ENCODE assay signal across 23 cellular contexts in the genomic region with DNA sequence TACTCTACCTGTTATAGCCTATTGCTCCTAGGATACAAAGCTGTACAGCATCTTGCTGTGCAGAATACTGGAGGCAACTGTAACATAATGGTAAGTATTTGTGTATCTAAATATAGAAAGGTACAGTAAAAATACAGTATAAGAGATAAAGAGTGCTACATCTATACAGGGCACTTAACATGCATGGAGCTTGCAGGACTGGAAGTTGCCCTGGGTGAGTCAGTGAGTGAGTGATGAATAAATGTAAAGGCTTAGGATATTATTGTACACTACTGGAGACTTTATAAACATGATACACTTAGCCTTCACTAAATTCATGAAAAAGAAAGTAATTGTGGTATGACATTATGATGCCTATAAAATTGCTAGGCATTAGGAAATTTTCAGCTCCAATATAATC.
A peak's percentile ranks its signal among the peaks of the same experiment; 100 is the strongest.
DNase-seq lines count a peak whose midpoint lies in the region; ATAC-seq, FAIRE-seq and TF ChIP-seq lines count a peak whose summit lies in the region.
"Had no signal": no experiment of that assay in that cellular context is flagged by ENCODE, and none has a peak within 500 bp of the region (broad histone marks: within the 10 kb centered on the region; RNA-seq: fewer than 3 reads in every experiment).

No MANE protein-coding gene starts in this region.

- TF ChIP-seq CTCF in IMR-90 (conservative IDR thresholded peaks at IDR 0.05; ENCODE audit: low read depth, low read length): no peak
- no peak for TF ChIP-seq CTCF in bronchial epithelial cell (IDR thresholded peaks at IDR 0.05; ENCODE audit: insufficient read depth, low read length, severe bottlenecking)
- TF ChIP-seq CTCF in osteoblast (IDR thresholded peaks at IDR 0.05; ENCODE audit: extremely low read depth, low read depth, low read length): no peak

- no peaks in the 10 kb centered on the region; the same call in 1 of the 2 replicates for H4K20me1 ChIP-seq in IMR-90 (ENCODE audit: insufficient read depth, low read length)
- H4K20me1 ChIP-seq in osteoblast (ENCODE audit: insufficient read depth, low read length): no peaks in the 10 kb centered on the region
- H4K20me1 ChIP-seq: BLaER1 treated with 17β-estradiol and CSF1 and Interleukin-3, amounts not matched to agents 10 nM and 100 nM had no signal

- no peak overlapping the region for H3K56ac ChIP-seq in IMR-90 (ENCODE audit: extremely low read depth, insufficient read depth, low read length)

- no peaks in the 10 kb centered on the region for H3K79me1 ChIP-seq in IMR-90 (ENCODE audit: low read depth in 1 of 2, low read length in 2 of 2)

- no peak overlapping the region for H4K5ac ChIP-seq in IMR-90 (ENCODE audit: low read depth, low read length)

- H2AK9ac ChIP-seq in IMR-90 (replicated peaks; ENCODE audit: low read depth, low read length, poor library complexity): no peak overlapping the region

- intact Hi-C loops in IMR-90 (cut with micrococcal nuclease): no loop called here

- H2BK20ac ChIP-seq in IMR-90 (ENCODE audit: low read depth, low read length): no peak overlapping the region

- H3K4me2 ChIP-seq in IMR-90 (ENCODE audit: low read depth, low read length): no peak overlapping the region
- H3K4me2 ChIP-seq in osteoblast (ENCODE audit: insufficient read depth, low read length): no peak overlapping the region
- H3K4me2 ChIP-seq: BLaER1 treated with 17β-estradiol and CSF1 and Interleukin-3, amounts not matched to agents 10 nM and 100 nM had no signal

- no peaks in the 10 kb centered on the region for H3K36me3 ChIP-seq in IMR-90 (ENCODE audit: control insufficient read depth, insufficient read depth, low read length)
- no peaks in the 10 kb centered on the region for H3K36me3 ChIP-seq in bronchial epithelial cell (ENCODE audit: control insufficient read depth, insufficient read depth, low read length)
- H3K36me3 ChIP-seq in osteoblast (ENCODE audit: insufficient read depth, low read length): no peaks in the 10 kb centered on the region
- no peaks in the 10 kb centered on the region for H3K36me3 ChIP-seq in HAP-1 (replicated peaks)
- H3K36me3 ChIP-seq: BLaER1 treated with 17β-estradiol and CSF1 and Interleukin-3, amounts not matched to agents 10 nM and 100 nM; Peyer's patch had no signal

- H3K23ac ChIP-seq in IMR-90 (ENCODE audit: low read depth, low read length): no peak overlapping the region

- no peak overlapping the region for H2AK5ac ChIP-seq in IMR-90 (ENCODE audit: low read depth, low read length)

- TF ChIP-seq POLR2A in IMR-90 (IDR thresholded peaks at IDR 0.05; ENCODE audit: low read depth, low read length): no peak

- in situ Hi-C loops in IMR-90 (cut with MboI; ENCODE audit: low sequenced_read_pairs): no loop called here
- in situ Hi-C loops in HAP-1 (cut with MboI; ENCODE audit: low sequenced_read_pairs): no loop called here

- no peak overlapping the region for H3K14ac ChIP-seq in IMR-90 (replicated peaks; ENCODE audit: low read depth, low read length)

- H3K4me1 ChIP-seq in IMR-90 (ENCODE audit: control insufficient read depth, insufficient read depth, low read length) (peaks cover 10% of the 10 kb centered on the region), osteoblast (ENCODE audit: insufficient read depth, low read length) (peaks cover 39% of the 10 kb centered on the region), HAP-1 (no peaks in the 10 kb centered on the region)

- POLR2A ChIA-PET in IMR-90 (lab: Charles Lee; ENCODE audit: unreplicated experiment): no interaction called here

- BruUV-seq in IMR-90 (replicated peaks; lab: Mats Ljungman, UMichigan): no TSS peak

- H3K9me3 ChIP-seq in IMR-90 (ENCODE audit: control insufficient read depth, insufficient read depth, low read length): no peaks in the 10 kb centered on the region
- no peaks in the 10 kb centered on the region for H3K9me3 ChIP-seq in osteoblast (ENCODE audit: low read depth, low read length)
- H3K9me3 ChIP-seq in HAP-1: no peaks in the 10 kb centered on the region
- H3K9me3 ChIP-seq: Peyer's patch had no signal

- no peak overlapping the region for H3K4ac ChIP-seq in IMR-90 (ENCODE audit: low read depth, low read length)

- H4K91ac ChIP-seq in IMR-90 (ENCODE audit: insufficient read depth, low read depth, low read length): no peak overlapping the region

- H3K9me1 ChIP-seq in IMR-90 (ENCODE audit: insufficient read depth, low read length): peaks cover 3% of the 10 kb centered on the region; the same call in 1 of the 2 replicates

- H3K27me3 ChIP-seq in IMR-90 (ENCODE audit: control insufficient read depth, insufficient read depth, low read length) (peaks cover 11% of the 10 kb centered on the region), bronchial epithelial cell (ENCODE audit: control insufficient read depth, insufficient read depth, low read length) (peaks cover 1% of the 10 kb centered on the region), osteoblast (ENCODE audit: insufficient read depth, low read length) (no peaks in the 10 kb centered on the region), HAP-1 (ENCODE audit: low read depth) (peaks cover 3% of the 10 kb centered on the region; the same call in 1 of the 2 replicates)
- H3K27me3 ChIP-seq: Peyer's patch had no signal

- no peak for FAIRE-seq in bronchial epithelial cell (lab: Jason Lieb, UNC)
- FAIRE-seq: D721Med, GM12891 had no signal

- H2BK15ac ChIP-seq in IMR-90 (ENCODE audit: low read depth, low read length): no peak overlapping the region

- H3K27ac ChIP-seq in IMR-90 (ENCODE audit: insufficient read depth, low read length): no peak overlapping the region
- H3K27ac ChIP-seq in osteoblast (ENCODE audit: low read depth, low read length): no peak overlapping the region
- H3K27ac ChIP-seq: BLaER1 treated with 17β-estradiol and CSF1 and Interleukin-3, amounts not matched to agents 10 nM and 100 nM; GM23248; HL-60; Peyer's patch had no signal

- dilution Hi-C loops in IMR-90 (cut with HindIII; ENCODE audit: low sequenced_read_pairs, unreplicated experiment): no loop called here

- CTCF ChIA-PET in IMR-90 (lab: Yijun Ruan, JAX): interaction anchor here (0.7 to 1.0 kb wide), 2 partner anchors 230 to 360 kb away, joined by 3 read pairs; no protein-coding TSS in a partner anchor

- no peak overlapping the region for H2AFZ ChIP-seq in IMR-90 (replicated peaks; ENCODE audit: low read length, poor library complexity)
- H2AFZ ChIP-seq in osteoblast (ENCODE audit: low read length): no peak overlapping the region
- H2AFZ ChIP-seq: GM23248 had no signal

- H2BK5ac ChIP-seq in IMR-90 (ENCODE audit: low read depth, low read length, poor library complexity, severe bottlenecking): no peak overlapping the region

- no peak for TF ChIP-seq RAD21 in IMR-90 (IDR thresholded peaks at IDR 0.05; ENCODE audit: low read length)

- no peak overlapping the region for H4K8ac ChIP-seq in IMR-90 (ENCODE audit: low read depth in 2 of 2, low read length in 2 of 2)

- DNase-seq in EH (ENCODE audit: low read depth) (peak; percentile 15), IMR-90 (peak; percentile 48), bronchial epithelial cell (ENCODE audit: low read depth) (peak; percentile 31), osteoblast (ENCODE audit: insufficient read length, low spot score, missing footprints) (peak; percentile 54), HAP-1 (ENCODE audit: low spot score in 2 of 2) (no peak)
- DNase-seq: AML-193; CD4-positive, alpha-beta T cell; GF-D8; H9; Karpas-422; NCI-H1092 treated with DMSO at 0.1 percent for 48 hours; NCI-H1436; NCI-H187; NCI-H2081 treated with DMSO at 0.1 percent for 48 hours; NCI-H510A had no signal

- peak; percentile 33 for ATAC-seq in IMR-90 (ENCODE audit: low read depth)
- no peak for ATAC-seq in GM18867 (IDR thresholded peaks at IDR 0.05; ENCODE audit: unreplicated experiment)
- no peak for ATAC-seq in HG02798 (IDR thresholded peaks at IDR 0.05; ENCODE audit: poor library complexity, unreplicated experiment)

- H3K18ac ChIP-seq in IMR-90 (ENCODE audit: low read depth, low read length): no peak overlapping the region

- H3K79me2 ChIP-seq in osteoblast (ENCODE audit: insufficient read depth, low read length): no peaks in the 10 kb centered on the region

- H3K9ac ChIP-seq in IMR-90 (ENCODE audit: low read depth, low read length): no peak overlapping the region
- H3K9ac ChIP-seq: BLaER1 treated with 17β-estradiol and CSF1 and Interleukin-3, amounts not matched to agents 10 nM and 100 nM; GM23248 had no signal

- H3K4me3 ChIP-seq in IMR-90 (ENCODE audit: insufficient read depth, low read depth, low read length) (no peak overlapping the region), bronchial epithelial cell (ENCODE audit: low read depth, low read length) (no peak overlapping the region), osteoblast (ENCODE audit: insufficient read depth, low read length) (no peak overlapping the region), HAP-1 (no peak overlapping the region)
- H3K4me3 ChIP-seq: BLaER1 treated with 17β-estradiol and CSF1 and Interleukin-3, amounts not matched to agents 10 nM and 100 nM; GM23248; Peyer's patch had no signal

- no peak overlapping the region for H2BK120ac ChIP-seq in IMR-90 (ENCODE audit: low read depth, low read length)

TF ChIP-seq in IMR-90, 13 proteins besides CTCF, POLR2A, EP300 and RAD21 (continues in another document):
- TF ChIP-seq, protein P1, sequence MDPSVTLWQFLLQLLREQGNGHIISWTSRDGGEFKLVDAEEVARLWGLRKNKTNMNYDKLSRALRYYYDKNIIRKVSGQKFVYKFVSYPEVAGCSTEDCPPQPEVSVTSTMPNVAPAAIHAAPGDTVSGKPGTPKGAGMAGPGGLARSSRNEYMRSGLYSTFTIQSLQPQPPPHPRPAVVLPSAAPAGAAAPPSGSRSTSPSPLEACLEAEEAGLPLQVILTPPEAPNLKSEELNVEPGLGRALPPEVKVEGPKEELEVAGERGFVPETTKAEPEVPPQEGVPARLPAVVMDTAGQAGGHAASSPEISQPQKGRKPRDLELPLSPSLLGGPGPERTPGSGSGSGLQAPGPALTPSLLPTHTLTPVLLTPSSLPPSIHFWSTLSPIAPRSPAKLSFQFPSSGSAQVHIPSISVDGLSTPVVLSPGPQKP (IDR thresholded peaks at IDR 0.05; ENCODE audit: borderline replicate concordance, low read depth, low read length): no peak
- no peak for TF ChIP-seq BHLHE40 (IDR thresholded peaks at IDR 0.05; ENCODE audit: low read depth, low read length)
- TF ChIP-seq MAFK (IDR thresholded peaks at IDR 0.05; ENCODE audit: low read depth, low read length): no peak
- no peak for TF ChIP-seq FOS (IDR thresholded peaks at IDR 0.05; ENCODE audit: low read depth, low read length)
- no peak for TF ChIP-seq MAZ (IDR thresholded peaks at IDR 0.05; ENCODE audit: borderline replicate concordance, low read depth, low read length)
- no peak for TF ChIP-seq MXI1 (IDR thresholded peaks at IDR 0.05; ENCODE audit: borderline replicate concordance, low read depth, low read length)
- TF ChIP-seq RFX5 (IDR thresholded peaks at IDR 0.05; ENCODE audit: low read depth, low read length): no peak
- TF ChIP-seq NFE2L2 (IDR thresholded peaks at IDR 0.05; ENCODE audit: low read depth, low read length): no peak

Comparison
In these comparisons a context has a peak if more than half of its experiments do, and no peak if none do; other contexts are left out.
1. DNase-seq: peak in EH (single experiment), IMR-90 (single experiment), bronchial epithelial cell (single experiment) and osteoblast (single experiment); none in HAP-1 (0 of 2).